8 cellular contexts compared by ENCODE assay signal in genomic region chr17:51164911-51165679, GRCh38. TPM values are rescaled to one million over a fixed set of nuclear protein-coding genes. Genes with fewer than 3 reads are reported as not detected.
A peak's percentile ranks its signal among the peaks of the same experiment; 100 is the strongest.
DNase-seq lines count a peak whose midpoint lies in the region; ATAC-seq and TF ChIP-seq lines count a peak whose summit lies in the region.

No MANE protein-coding gene starts in this region.

- H3K4me1 Mint-ChIP-seq in HFFc6 (ENCODE audit: low read depth) = peaks cover 40% of the 10 kb centered on the region
- H3K4me1 Mint-ChIP-seq in activated T-helper 1 cell treated with anti-CD3 and anti-CD28 coated beads, Interleukin-12 subunit alpha, Interleukin-12 subunit beta, Interleukin-2, Interleukin-4 antibody, amounts not matched to agents 30 ng/mL and 10 ng/mL and 1 ng/mL, durations not matched to agents 14 hours and 24 hours and 36 hours (ENCODE audit: low read depth) = peaks cover 27% of the 10 kb centered on the region

- CTCF ChIA-PET in AG04450 (lab: Charles Lee) = interaction anchor here (0.5 to 1.0 kb wide), 2 partner anchors 35 to 155 kb away, joined by 3 read pairs; no protein-coding TSS in a partner anchor

- POLR2A ChIA-PET in AG04450 (lab: Yijun Ruan, JAX) = interaction anchor here (1.2 kb wide), 1 partner anchor 12 kb away, joined by 3 read pairs; the partner anchor contains the start of gene NME1

- H3K4me1 ChIP-seq in stomach smooth muscle (ENCODE audit: control insufficient read depth, insufficient read depth, low read length) = peaks cover 18% of the 10 kb centered on the region

- H3K36me3 ChIP-seq in stomach smooth muscle (ENCODE audit: control insufficient read depth in 2 of 2, insufficient read depth in 2 of 2, low read length in 2 of 2) = peaks cover 21 to 22% of the 10 kb centered on the region in 2 donors

- no peak for TF ChIP-seq CTCF in AG04450 (IDR thresholded peaks at IDR 0.05; ENCODE audit: low read depth, low read length)
- TF ChIP-seq CTCF in HFFc6 (IDR thresholded peaks at IDR 0.05) = no peak

- no peak for ATAC-seq in GM21717 (IDR thresholded peaks at IDR 0.05; ENCODE audit: unreplicated experiment)

- peaks cover 46% of the 10 kb centered on the region for H3K36me3 Mint-ChIP-seq in HFFc6 (ENCODE audit: low read depth)
- peaks cover 51% of the 10 kb centered on the region for H3K36me3 Mint-ChIP-seq in activated T-helper 1 cell treated with anti-CD3 and anti-CD28 coated beads, Interleukin-12 subunit alpha, Interleukin-12 subunit beta, Interleukin-2, Interleukin-4 antibody, amounts not matched to agents 30 ng/mL and 10 ng/mL and 1 ng/mL, durations not matched to agents 14 hours and 24 hours and 36 hours (ENCODE audit: low read depth)

- DNase-seq in AG04450 (ENCODE audit: low read depth, low spot score) (no peak), HFFc6 (no peak), iPS-NIHi7 (ENCODE audit: extremely low spot score) (peak; percentile 24), NCI-H1436 (lab: John Stamatoyannopoulos, UW) (no peak), GM19240 (ENCODE audit: insufficient read length, low spot score) (no peak)
- no peak for DNase-seq in activated T-helper 1 cell treated with anti-CD3 and anti-CD28 coated beads, Interleukin-12 subunit alpha, Interleukin-12 subunit beta, Interleukin-2, Interleukin-4 antibody, amounts not matched to agents 30 ng/mL and 10 ng/mL and 1 ng/mL, durations not matched to agents 14 hours and 24 hours and 36 hours (ENCODE audit: low spot score)

- H3K27me3 Mint-ChIP-seq in HFFc6 (ENCODE audit: insufficient read depth) = peaks cover 1% of the 10 kb centered on the region
- H3K27me3 Mint-ChIP-seq in activated T-helper 1 cell treated with anti-CD3 and anti-CD28 coated beads, Interleukin-12 subunit alpha, Interleukin-12 subunit beta, Interleukin-2, Interleukin-4 antibody, amounts not matched to agents 30 ng/mL and 10 ng/mL and 1 ng/mL, durations not matched to agents 14 hours and 24 hours and 36 hours (ENCODE audit: insufficient read depth) = peaks cover 1% of the 10 kb centered on the region

- H3K27ac Mint-ChIP-seq in HFFc6 = peak overlapping the region; percentile 97
- peak overlapping the region; percentile 98 for H3K27ac Mint-ChIP-seq in activated T-helper 1 cell treated with anti-CD3 and anti-CD28 coated beads, Interleukin-12 subunit alpha, Interleukin-12 subunit beta, Interleukin-2, Interleukin-4 antibody, amounts not matched to agents 30 ng/mL and 10 ng/mL and 1 ng/mL, durations not matched to agents 14 hours and 24 hours and 36 hours

- H3K4me3 Mint-ChIP-seq in HFFc6 = peak overlapping the region; percentile 91
- H3K4me3 Mint-ChIP-seq in activated T-helper 1 cell treated with anti-CD3 and anti-CD28 coated beads, Interleukin-12 subunit alpha, Interleukin-12 subunit beta, Interleukin-2, Interleukin-4 antibody, amounts not matched to agents 30 ng/mL and 10 ng/mL and 1 ng/mL, durations not matched to agents 14 hours and 24 hours and 36 hours = peak overlapping the region; percentile 98

- no peaks in the 10 kb centered on the region for H3K9me3 Mint-ChIP-seq in HFFc6
- no peaks in the 10 kb centered on the region for H3K9me3 Mint-ChIP-seq in activated T-helper 1 cell treated with anti-CD3 and anti-CD28 coated beads, Interleukin-12 subunit alpha, Interleukin-12 subunit beta, Interleukin-2, Interleukin-4 antibody, amounts not matched to agents 30 ng/mL and 10 ng/mL and 1 ng/mL, durations not matched to agents 14 hours and 24 hours and 36 hours

- intact Hi-C loops in activated T-helper 1 cell treated with anti-CD3 and anti-CD28 coated beads, Interleukin-12 subunit alpha, Interleukin-12 subunit beta, Interleukin-2, Interleukin-4 antibody, amounts not matched to agents 30 ng/mL and 10 ng/mL and 1 ng/mL, durations not matched to agents 14 hours and 24 hours and 36 hours (cut with micrococcal nuclease) = no loop called here

- H3K4me3 ChIP-seq in AG04450 (ENCODE audit: low read depth, low read length) = peak overlapping the region; percentile 93; the same call in 1 of the 2 replicates
- H3K4me3 ChIP-seq in stomach smooth muscle (ENCODE audit: low read length in 2 of 2) = peak overlapping the region; percentile 85 to 92

- no peaks in the 10 kb centered on the region for H3K27me3 ChIP-seq in AG04450 (ENCODE audit: control insufficient read depth, insufficient read depth, low read length)
- no peaks in the 10 kb centered on the region for H3K27me3 ChIP-seq in stomach smooth muscle (ENCODE audit: control insufficient read depth in 1 of 2, insufficient read depth in 2 of 2, low read length in 2 of 2)

- peak overlapping the region; percentile 93 to 97 for H3K9ac ChIP-seq in stomach smooth muscle (ENCODE audit: low read length in 2 of 2)

- H3K27ac ChIP-seq in AG04450 (ENCODE audit: low read depth, low read length) = peak overlapping the region; percentile 87
- peak overlapping the region; percentile 89 for H3K27ac ChIP-seq in stomach smooth muscle (ENCODE audit: low read length)

- no peaks in the 10 kb centered on the region; the same call in 1 of the 2 replicates for H3K9me3 ChIP-seq in AG04450 (ENCODE audit: control insufficient read depth, insufficient read depth, low read length)
- H3K9me3 ChIP-seq in stomach smooth muscle (ENCODE audit: control insufficient read depth in 2 of 2, low read length in 2 of 2) = no peaks in the 10 kb centered on the region

RNA-seq across cellular contexts. Expression of gene NME2, which starts 1.1 kb away (rescaled TPM):
- 823 and 851 TPM in 2 replicates for polyA plus RNA-seq in AG04450 (2011; rRNA removed)
- 155 and 157 TPM in 2 replicates for polyA minus RNA-seq in AG04450 (2011; rRNA and poly(A)+ RNA removed)
- 100 to 1,000 TPM; 709 to 868 (median 778) TPM for total RNA-seq in HFFc6 (2021; fragmentation: NEBNext Ultra II Directional; extraction: Animal tissue kit (Norgen Biotek cat#: 25700))
- 664 and 674 TPM in 2 replicates for total RNA-seq in activated T-helper 1 cell treated with anti-CD3 and anti-CD28 coated beads, Interleukin-12 subunit alpha, Interleukin-12 subunit beta, Interleukin-2, Interleukin-4 antibody, amounts not matched to agents 30 ng/mL and 10 ng/mL and 1 ng/mL, durations not matched to agents 14 hours and 24 hours and 36 hours

RNA-seq across cellular contexts. Expression of gene NME1, which starts 11.7 kb away (rescaled TPM):
- 271 and 350 TPM in 2 replicates for polyA plus RNA-seq in AG04450 (2011; rRNA removed)
- polyA minus RNA-seq in AG04450 (2011; rRNA and poly(A)+ RNA removed) = 61.7 and 69.7 TPM in 2 replicates
- total RNA-seq in HFFc6 (2021; fragmentation: NEBNext Ultra II Directional; extraction: Animal tissue kit (Norgen Biotek cat#: 25700)) = 100 to 1,000 TPM; 309 to 358 (median 320) TPM
- total RNA-seq in activated T-helper 1 cell treated with anti-CD3 and anti-CD28 coated beads, Interleukin-12 subunit alpha, Interleukin-12 subunit beta, Interleukin-2, Interleukin-4 antibody, amounts not matched to agents 30 ng/mL and 10 ng/mL and 1 ng/mL, durations not matched to agents 14 hours and 24 hours and 36 hours = 413 and 424 TPM in 2 replicates

RNA-seq across cellular contexts. Expression of gene SPAG9, which starts 44.4 kb away (rescaled TPM):
- polyA plus RNA-seq in AG04450 (2011; rRNA removed) = 31.4 and 42.1 TPM in 2 replicates
- 47.6 and 62.3 TPM in 2 replicates for polyA minus RNA-seq in AG04450 (2011; rRNA and poly(A)+ RNA removed)
- 10 to 100 TPM; 54.3 to 78.1 (median 61.3) TPM for total RNA-seq in HFFc6 (2021; fragmentation: NEBNext Ultra II Directional; extraction: Animal tissue kit (Norgen Biotek cat#: 25700))
- total RNA-seq in activated T-helper 1 cell treated with anti-CD3 and anti-CD28 coated beads, Interleukin-12 subunit alpha, Interleukin-12 subunit beta, Interleukin-2, Interleukin-4 antibody, amounts not matched to agents 30 ng/mL and 10 ng/mL and 1 ng/mL, durations not matched to agents 14 hours and 24 hours and 36 hours = 44.1 and 45.2 TPM in 2 replicates
